In genomic region chr2:18792684-18793083, GRCh38 we compare ENCODE assay signal across 18 cellular contexts.
DNase-seq lines count a peak whose midpoint lies in the region; FAIRE-seq and TF ChIP-seq lines count a peak whose summit lies in the region.
"Had no signal": no experiment of that assay in that cellular context is flagged by ENCODE, and none has a peak within 500 bp of the region (broad histone marks: within the 10 kb centered on the region; RNA-seq: fewer than 3 reads in every experiment).

No MANE protein-coding gene starts in this region.

- peak; percentile 68 for FAIRE-seq in HTR-8/SVneo (lab: Jason Lieb, UNC)
- FAIRE-seq: H54 had no signal

- WGBS in esophagus muscularis mucosa: 54% methylated on average over 6 of the region's 6 CpGs

- H3K9me3 Mint-ChIP-seq in nephron progenitor cell (no peaks in the 10 kb centered on the region), CD14-positive monocyte (peaks cover 7 to 27% (median 8%) of the 10 kb centered on the region in 7 donors)

- H3K27me3 Mint-ChIP-seq in nephron progenitor cell (ENCODE audit: low read depth, poor library complexity): no peaks in the 10 kb centered on the region
- H3K27me3 Mint-ChIP-seq in CD14-positive monocyte (ENCODE audit: low read depth in 3 of 3): no peaks in the 10 kb centered on the region

- H3K36me3 Mint-ChIP-seq in nephron progenitor cell (ENCODE audit: low read depth) (no peaks in the 10 kb centered on the region), CD14-positive monocyte (no peaks in the 10 kb centered on the region)

- H3K4me1 ChIP-seq in esophagus muscularis mucosa (peaks cover 11 to 72% (median 59%) of the 10 kb centered on the region in 4 donors), stomach smooth muscle (ENCODE audit: control insufficient read depth, insufficient read depth, low read length) (peaks cover 25% of the 10 kb centered on the region)
- H3K4me1 ChIP-seq: SJSA1 had no signal

- H3K27ac Mint-ChIP-seq in nephron progenitor cell: peak overlapping the region; percentile 98
- H3K27ac Mint-ChIP-seq in CD14-positive monocyte: no peak overlapping the region

- H3K9ac ChIP-seq in stomach smooth muscle (ENCODE audit: low read length in 2 of 2): no peak overlapping the region

- H3K9me3 ChIP-seq in esophagus muscularis mucosa (no peaks in the 10 kb centered on the region), stomach smooth muscle (ENCODE audit: control insufficient read depth in 2 of 2, low read length in 2 of 2) (no peaks in the 10 kb centered on the region)
- H3K9me3 ChIP-seq: SJSA1 had no signal

- H3K27ac ChIP-seq in esophagus muscularis mucosa (replicated peaks in 1 of 4) (peak overlapping the region; percentile 70 to 82 (median 75)), stomach smooth muscle (ENCODE audit: low read length) (peak overlapping the region; percentile 13), dorsolateral prefrontal cortex (no peak overlapping the region)
- H3K27ac ChIP-seq: C4-2B, PC-9, SJSA1 had no signal

- H3K4me1 Mint-ChIP-seq in nephron progenitor cell (peaks cover 88% of the 10 kb centered on the region), CD14-positive monocyte (no peaks in the 10 kb centered on the region)

- no peaks in the 10 kb centered on the region for H3K27me3 ChIP-seq in esophagus muscularis mucosa
- H3K27me3 ChIP-seq in stomach smooth muscle (ENCODE audit: control insufficient read depth in 1 of 2, insufficient read depth in 2 of 2, low read length in 2 of 2): no peaks in the 10 kb centered on the region
- H3K27me3 ChIP-seq in dorsolateral prefrontal cortex: no peaks in the 10 kb centered on the region
- H3K27me3 ChIP-seq: SJSA1 had no signal

- no peak for TF ChIP-seq EP300 in esophagus muscularis mucosa (IDR thresholded peaks at IDR 0.05)

- intact Hi-C loops in esophagus muscularis mucosa (cut with DNase I) (no loop called here), dorsolateral prefrontal cortex (cut with DNase I) (no loop called here), CD14-positive monocyte (cut with micrococcal nuclease) (no loop called here)

- H3K4me3 Mint-ChIP-seq in nephron progenitor cell (peak overlapping the region; percentile 48), CD14-positive monocyte (no peak overlapping the region)

- H3K4me3 ChIP-seq in esophagus muscularis mucosa (no peak overlapping the region), stomach smooth muscle (ENCODE audit: low read length in 2 of 2) (peak overlapping the region in 1 of 2 donors; percentile 31), dorsolateral prefrontal cortex (no peak overlapping the region)
- H3K4me3 ChIP-seq: PC-9, SJSA1 had no signal

- DNase-seq in HTR-8/SVneo (ENCODE audit: insufficient read length, low spot score) (no peak), esophagus muscularis mucosa (ENCODE audit: extremely low spot score) (no peak), nephron progenitor cell (peak; percentile 26), dorsolateral prefrontal cortex (no peak), CD14-positive monocyte (ENCODE audit: low spot score) (no peak)
- no peak for DNase-seq in stimulated activated CD4-positive, alpha-beta T cell treated with anti-CD3 and anti-CD28 coated beads, Interleukin-15, amount 100 ng/mL, for 24 hours
- DNase-seq: DMS79 treated with DMSO at 0.1 percent for 48 hours, KG1, NCI-H187, NCI-H2107, NCI-H226, NCI-H524, NCI-H82, PC-9 had no signal

- no peak for TF ChIP-seq POLR2A in esophagus muscularis mucosa (IDR thresholded peaks at IDR 0.05; ENCODE audit: low read depth)

- no peaks in the 10 kb centered on the region for H3K36me3 ChIP-seq in esophagus muscularis mucosa
- H3K36me3 ChIP-seq in stomach smooth muscle (ENCODE audit: control insufficient read depth in 2 of 2, insufficient read depth in 2 of 2, low read length in 2 of 2): no peaks in the 10 kb centered on the region
- H3K36me3 ChIP-seq: SJSA1 had no signal

- no peak for TF ChIP-seq CTCF in esophagus muscularis mucosa (IDR thresholded peaks at IDR 0.05)
- TF ChIP-seq CTCF in nephron progenitor cell (IDR thresholded peaks at IDR 0.05): no peak
- TF ChIP-seq CTCF in dorsolateral prefrontal cortex (IDR thresholded peaks at IDR 0.05 in 54 of 56, conservative IDR thresholded peaks at IDR 0.05 in 2 of 56; ENCODE audit: low read depth in 1 of 56, partially characterized antibody in 56 of 56): no peak
- no peak for TF ChIP-seq CTCF in CD14-positive monocyte (IDR thresholded peaks at IDR 0.05)

Comparison
In these comparisons a context has a peak if more than half of its experiments do, and no peak if none do; other contexts are left out.
1. H3K27ac ChIP-seq: peak in esophagus muscularis mucosa (4 of 4) and stomach smooth muscle (single experiment); none in dorsolateral prefrontal cortex (0 of 59).